Comparison of ENCODE assay signal across 1 cellular context in the genomic region with DNA sequence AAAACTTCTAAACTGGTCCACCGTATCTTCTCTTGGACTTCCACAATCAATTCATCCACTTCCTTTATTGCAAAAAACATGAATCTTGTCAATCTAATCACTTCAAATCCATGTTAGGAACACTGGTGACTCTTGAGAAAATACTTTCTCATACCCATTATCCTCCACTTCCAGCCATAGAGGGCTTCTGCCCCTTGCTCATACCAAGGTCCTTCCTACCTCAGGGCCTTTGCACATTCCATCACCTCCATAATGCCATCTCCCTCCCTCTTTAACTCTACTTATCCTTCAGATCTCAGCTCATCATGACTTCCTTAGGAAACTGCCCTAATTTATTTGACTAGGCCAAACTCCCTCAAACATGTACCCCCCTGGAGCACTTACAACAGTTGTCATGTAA.
TF ChIP-seq lines count a peak whose summit lies in the region.

No MANE protein-coding gene starts in this region.

TF ChIP-seq in HEK293, 187 proteins besides CTCF, POLR2A, EP300 and RAD21 (continued from another document):
- TF ChIP-seq, protein P1, sequence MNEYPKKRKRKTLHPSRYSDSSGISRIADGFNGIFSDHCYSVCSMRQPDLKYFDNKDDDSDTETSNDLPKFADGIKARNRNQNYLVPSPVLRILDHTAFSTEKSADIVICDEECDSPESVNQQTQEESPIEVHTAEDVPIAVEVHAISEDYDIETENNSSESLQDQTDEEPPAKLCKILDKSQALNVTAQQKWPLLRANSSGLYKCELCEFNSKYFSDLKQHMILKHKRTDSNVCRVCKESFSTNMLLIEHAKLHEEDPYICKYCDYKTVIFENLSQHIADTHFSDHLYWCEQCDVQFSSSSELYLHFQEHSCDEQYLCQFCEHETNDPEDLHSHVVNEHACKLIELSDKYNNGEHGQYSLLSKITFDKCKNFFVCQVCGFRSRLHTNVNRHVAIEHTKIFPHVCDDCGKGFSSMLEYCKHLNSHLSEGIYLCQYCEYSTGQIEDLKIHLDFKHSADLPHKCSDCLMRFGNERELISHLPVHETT (tag by site-specific recombination; IDR thresholded peaks at IDR 0.05), result no peak
